Comparison of ENCODE assay signal across 8 cellular contexts in genomic region chr17:79009397-79010303, GRCh38. TPM values are rescaled to one million over a fixed set of nuclear protein-coding genes. Genes with fewer than 3 reads are reported as not detected.
DNase-seq lines count a peak whose midpoint lies in the region; ATAC-seq and TF ChIP-seq lines count a peak whose summit lies in the region.

TSS of gene CANT1 (minus strand) at chr17:79009764. CDS start at chr17:78997622, 12,142 bp downstream.

- H4K20me1 ChIP-seq in IMR-90 (ENCODE audit: insufficient read depth, low read length) = peaks cover 39% of the 10 kb centered on the region

- peak within 1 kb of the TSS; percentile 69 for H2BK120ac ChIP-seq in IMR-90 (ENCODE audit: low read depth, low read length)

- peak within 1 kb of the TSS; percentile 93 for H3K9ac ChIP-seq in IMR-90 (ENCODE audit: low read depth, low read length)
- peak within 1 kb of the TSS; percentile 90 to 98 (median 91) for H3K9ac ChIP-seq in subcutaneous abdominal adipose tissue (ENCODE audit: low read length in 5 of 5)

- peak within 1 kb of the TSS; percentile 21; the same call in 1 of the 3 replicates for H2BK15ac ChIP-seq in IMR-90 (ENCODE audit: low read depth, low read length)

- peak within 1 kb of the TSS; percentile 95 for H2AK5ac ChIP-seq in IMR-90 (ENCODE audit: low read depth, low read length)

- H3K9me1 ChIP-seq in IMR-90 (ENCODE audit: insufficient read depth, low read length) = peaks cover 21% of the 10 kb centered on the region

- dilution Hi-C loops in IMR-90 (cut with HindIII; ENCODE audit: low sequenced_read_pairs, unreplicated experiment) = no loop called here

- peak within 1 kb of the TSS; percentile 94 for H4K5ac ChIP-seq in IMR-90 (ENCODE audit: low read depth, low read length)

- BruUV-seq in IMR-90 (replicated peaks; lab: Mats Ljungman, UMichigan) = TSS peak; percentile 63

- H3K56ac ChIP-seq in IMR-90 (ENCODE audit: extremely low read depth, insufficient read depth, low read length) = peak within 1 kb of the TSS; percentile 74

- H3K4ac ChIP-seq in IMR-90 (ENCODE audit: low read depth, low read length) = peak within 1 kb of the TSS; percentile 97

- no peak for TF ChIP-seq RAD21 in IMR-90 (IDR thresholded peaks at IDR 0.05; ENCODE audit: low read length)

- H3K27ac ChIP-seq in IMR-90 (ENCODE audit: insufficient read depth, low read length) (peak within 1 kb of the TSS; percentile 94), foreskin keratinocyte (peak within 1 kb of the TSS; percentile 91), subcutaneous abdominal adipose tissue (ENCODE audit: low read depth, low read length) (peak within 1 kb of the TSS; percentile 86)

- intact Hi-C loops in IMR-90 (cut with micrococcal nuclease) = no loop called here

- peak; percentile 87 for ATAC-seq in GM21526 (IDR thresholded peaks at IDR 0.05; ENCODE audit: low FRiP score, unreplicated experiment)
- peak; percentile 98 for ATAC-seq in IMR-90 (ENCODE audit: low read depth)
- ATAC-seq in foreskin keratinocyte = peak; percentile 73

- TF ChIP-seq CTCF in IMR-90 (conservative IDR thresholded peaks at IDR 0.05; ENCODE audit: low read depth, low read length) (no peak), foreskin keratinocyte (conservative IDR thresholded peaks at IDR 0.05) (no peak)

- H2AFZ ChIP-seq in IMR-90 (replicated peaks; ENCODE audit: low read length, poor library complexity) (peak within 1 kb of the TSS; percentile 96), neuron (ENCODE audit: low read depth, low read length) (peak within 1 kb of the TSS; percentile 96)

- peak within 1 kb of the TSS; percentile 78 for H3K18ac ChIP-seq in IMR-90 (ENCODE audit: low read depth, low read length)

- peak within 1 kb of the TSS; percentile 100 for H4K8ac ChIP-seq in IMR-90 (ENCODE audit: low read depth in 2 of 2, low read length in 2 of 2)

- H3K4me1 ChIP-seq in IMR-90 (ENCODE audit: control insufficient read depth, insufficient read depth, low read length) (peaks cover 16% of the 10 kb centered on the region), foreskin keratinocyte (peaks cover 29% of the 10 kb centered on the region), neuron (ENCODE audit: insufficient read depth, low read length) (peaks cover 27% of the 10 kb centered on the region), subcutaneous abdominal adipose tissue (ENCODE audit: control insufficient read depth in 5 of 5, insufficient read depth in 5 of 5, low read length in 5 of 5) (peaks cover 20 to 47% (median 45%) of the 10 kb centered on the region in 5 donors)

- peak within 1 kb of the TSS; percentile 94 for H3K14ac ChIP-seq in IMR-90 (replicated peaks; ENCODE audit: low read depth, low read length)

- peak within 1 kb of the TSS; percentile 83 for H3K23ac ChIP-seq in IMR-90 (ENCODE audit: low read depth, low read length)

- H2BK20ac ChIP-seq in IMR-90 (ENCODE audit: low read depth, low read length) = no peak within 1 kb of the TSS

- peak within 1 kb of the TSS; percentile 94 for H3K4me2 ChIP-seq in IMR-90 (ENCODE audit: low read depth, low read length)

- peaks cover 10% of the 10 kb centered on the region for H3K36me3 ChIP-seq in IMR-90 (ENCODE audit: control insufficient read depth, insufficient read depth, low read length)
- peaks cover 6% of the 10 kb centered on the region for H3K36me3 ChIP-seq in neuron (ENCODE audit: insufficient read depth, low read length)
- peaks cover 0 to 5% (median 0%) of the 10 kb centered on the region in 5 donors for H3K36me3 ChIP-seq in subcutaneous abdominal adipose tissue (ENCODE audit: control insufficient read depth in 5 of 5, insufficient read depth in 5 of 5, low read length in 5 of 5)

- H2AK9ac ChIP-seq in IMR-90 (replicated peaks; ENCODE audit: low read depth, low read length, poor library complexity) = peak within 1 kb of the TSS; percentile 99

- peak; percentile 80 for TF ChIP-seq POLR2A in IMR-90 (IDR thresholded peaks at IDR 0.05; ENCODE audit: low read depth, low read length)

- H3K27me3 ChIP-seq in IMR-90 (ENCODE audit: control insufficient read depth, insufficient read depth, low read length) = no peaks in the 10 kb centered on the region
- no peaks in the 10 kb centered on the region for H3K27me3 ChIP-seq in foreskin keratinocyte
- H3K27me3 ChIP-seq in neuron (ENCODE audit: insufficient read depth, low read length) = no peaks in the 10 kb centered on the region
- H3K27me3 ChIP-seq in subcutaneous abdominal adipose tissue (ENCODE audit: control insufficient read depth in 5 of 5, insufficient read depth in 4 of 5, low read length in 5 of 5) = no peaks in the 10 kb centered on the region

- CTCF ChIA-PET in IMR-90 (lab: Yijun Ruan, JAX) = interaction anchor here (0.6 kb wide), 3 partner anchors 308 to 1705 kb away, joined by 3 to 6 read pairs (median 6); no protein-coding TSS in a partner anchor

- H4K91ac ChIP-seq in IMR-90 (ENCODE audit: insufficient read depth, low read depth, low read length) = peak within 1 kb of the TSS; percentile 94

- no peaks in the 10 kb centered on the region for H3K9me3 ChIP-seq in IMR-90 (ENCODE audit: control insufficient read depth, insufficient read depth, low read length)
- H3K9me3 ChIP-seq in neuron (ENCODE audit: low read length) = peaks cover 6% of the 10 kb centered on the region
- no peaks in the 10 kb centered on the region for H3K9me3 ChIP-seq in subcutaneous abdominal adipose tissue (ENCODE audit: control insufficient read depth in 5 of 5, low read length in 5 of 5)

- in situ Hi-C loops in IMR-90 (cut with MboI; ENCODE audit: low sequenced_read_pairs) = loop anchor here (10.0 kb wide), 1 partner anchor 385 kb away; no protein-coding TSS in a partner anchor

- DNase-seq in DMS53 (lab: John Stamatoyannopoulos, UW) (peak; percentile 89), IMR-90 (peak; percentile 77), SHP77 (lab: John Stamatoyannopoulos, UW) (peak; percentile 22 to 75), activated gamma-delta T cell (lab: John Stamatoyannopoulos, UW) (peak; percentile 74), foreskin keratinocyte (no peak)

- peak within 1 kb of the TSS; percentile 84 for H3K4me3 ChIP-seq in IMR-90 (ENCODE audit: insufficient read depth, low read depth, low read length)
- H3K4me3 ChIP-seq in neuron (ENCODE audit: low read length) = peak within 1 kb of the TSS; percentile 91
- peak within 1 kb of the TSS; percentile 86 to 96 (median 90) for H3K4me3 ChIP-seq in subcutaneous abdominal adipose tissue (ENCODE audit: low read depth in 1 of 5, low read length in 5 of 5)

- POLR2A ChIA-PET in IMR-90 (lab: Charles Lee; ENCODE audit: unreplicated experiment) = interaction anchor here (0.6 kb wide), 2 partner anchors 20 to 829 kb away, joined by 3 to 9 read pairs; no protein-coding TSS in a partner anchor

- H3K79me1 ChIP-seq in IMR-90 (ENCODE audit: low read depth in 1 of 2, low read length in 2 of 2) = peaks cover 15 to 51% of the 10 kb centered on the region in 2 experiments; a peak in 3 of 4 replicates

- peak within 1 kb of the TSS; percentile 87 for H2BK5ac ChIP-seq in IMR-90 (ENCODE audit: low read depth, low read length, poor library complexity, severe bottlenecking)

- 0% methylated on average over 27 of the region's 73 CpGs; no CpG with 5 or more reads in 1 of the 2 experiments for WGBS in IMR-90 (ENCODE audit: extremely low coverage in 2 of 2, insufficient read length in 1 of 2), 2 experiments

TF ChIP-seq in IMR-90, 13 proteins besides CTCF, POLR2A, EP300 and RAD21:
- TF ChIP-seq CHD1 (IDR thresholded peaks at IDR 0.05; ENCODE audit: low read depth, low read length) (no peak), MAFK (IDR thresholded peaks at IDR 0.05; ENCODE audit: low read depth, low read length) (no peak), RCOR1 (IDR thresholded peaks at IDR 0.05; ENCODE audit: insufficient replicate concordance, low read length) (no peak), RFX5 (IDR thresholded peaks at IDR 0.05; ENCODE audit: low read depth, low read length) (no peak), NFE2L2 (IDR thresholded peaks at IDR 0.05; ENCODE audit: low read depth, low read length) (no peak), BHLHE40 (IDR thresholded peaks at IDR 0.05; ENCODE audit: low read depth, low read length) (no peak), MAZ (IDR thresholded peaks at IDR 0.05; ENCODE audit: borderline replicate concordance, low read depth, low read length) (peak; percentile 68; the same call in 1 of the 2 replicates)
- TF ChIP-seq, protein P1, sequence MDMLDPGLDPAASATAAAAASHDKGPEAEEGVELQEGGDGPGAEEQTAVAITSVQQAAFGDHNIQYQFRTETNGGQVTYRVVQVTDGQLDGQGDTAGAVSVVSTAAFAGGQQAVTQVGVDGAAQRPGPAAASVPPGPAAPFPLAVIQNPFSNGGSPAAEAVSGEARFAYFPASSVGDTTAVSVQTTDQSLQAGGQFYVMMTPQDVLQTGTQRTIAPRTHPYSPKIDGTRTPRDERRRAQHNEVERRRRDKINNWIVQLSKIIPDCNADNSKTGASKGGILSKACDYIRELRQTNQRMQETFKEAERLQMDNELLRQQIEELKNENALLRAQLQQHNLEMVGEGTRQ (IDR thresholded peaks at IDR 0.05; ENCODE audit: low read depth, low read length) = no peak
TF ChIP-seq in IMR-90: peak in this region for 1.

RNA-seq across cellular contexts. Expression of gene CANT1, which starts in this region (rescaled TPM):
- total RNA-seq in IMR-90 (2012; rRNA removed) (50.0 and 51.8 TPM in 2 replicates), foreskin keratinocyte (67.2 and 68.5 TPM in 2 replicates)
- polyA plus RNA-seq in IMR-90 (2012; rRNA removed) (73.4 and 90.7 TPM in 2 replicates), foreskin keratinocyte (48.4 and 49.3 TPM in 2 replicates)
- 61.1 and 63.0 TPM in 2 replicates for polyA plus RNA-seq in IMR-90 (2012; cell fraction: cytosol; rRNA removed)
- 33.7 and 43.7 TPM in 2 replicates for polyA plus RNA-seq in IMR-90 (2012; cell fraction: nucleus; rRNA removed; ENCODE audit: low replicate concordance)

Comparison
In these comparisons a context has a peak if more than half of its experiments do, and no peak if none do; other contexts are left out.
1. DNase-seq: peak in DMS53 (single experiment), IMR-90 (single experiment), SHP77 (2 of 2) and activated gamma-delta T cell (single experiment); none in foreskin keratinocyte (0 of 2).
2. Peak in every context shown above with its lines, with median percentiles within 50 percentile points of each other: ATAC-seq, H3K27ac ChIP-seq and H3K4me3 ChIP-seq.